ENCODE assay signal across 1 cellular context in the genomic region with DNA sequence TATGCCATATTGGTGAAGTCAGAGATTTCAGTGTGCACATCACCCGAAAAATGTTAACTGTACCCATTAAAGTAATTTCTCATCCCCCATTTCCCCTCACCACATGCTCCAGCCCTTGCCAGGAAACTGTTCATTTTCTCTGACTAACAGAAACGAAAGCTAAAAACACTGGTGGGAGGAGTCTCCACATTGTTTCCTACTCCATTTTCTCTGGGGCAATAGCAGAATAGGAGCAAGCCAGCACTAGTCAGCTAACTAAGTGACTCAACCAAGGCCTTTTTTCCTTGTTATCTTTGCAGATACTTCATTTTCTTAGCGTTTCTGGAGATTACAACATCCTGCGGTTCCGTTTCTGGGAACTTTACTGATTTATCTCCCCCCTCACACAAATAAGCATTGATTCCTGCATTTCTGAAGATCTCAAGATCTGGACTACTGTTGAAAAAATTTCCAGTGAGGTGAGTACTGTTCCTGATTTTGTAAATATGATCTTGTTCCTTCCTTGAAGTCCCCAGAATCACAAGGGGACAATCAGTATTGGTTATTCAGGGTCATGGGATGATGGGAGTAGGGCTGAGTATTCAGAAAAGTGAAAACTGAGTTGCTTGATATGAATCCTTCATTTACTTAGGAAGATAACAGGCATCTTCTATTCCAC.
TF ChIP-seq lines count a peak whose summit lies in the region.

A gene (plus strand): TSS at position 204 of the 658 bp plus-strand sequence. CDS start 4,774 bp downstream, outside the sequence.

TF ChIP-seq in WTC11, 78 proteins besides CTCF, POLR2A, EP300 and RAD21 (continued from another document):
- TF ChIP-seq, protein P1, sequence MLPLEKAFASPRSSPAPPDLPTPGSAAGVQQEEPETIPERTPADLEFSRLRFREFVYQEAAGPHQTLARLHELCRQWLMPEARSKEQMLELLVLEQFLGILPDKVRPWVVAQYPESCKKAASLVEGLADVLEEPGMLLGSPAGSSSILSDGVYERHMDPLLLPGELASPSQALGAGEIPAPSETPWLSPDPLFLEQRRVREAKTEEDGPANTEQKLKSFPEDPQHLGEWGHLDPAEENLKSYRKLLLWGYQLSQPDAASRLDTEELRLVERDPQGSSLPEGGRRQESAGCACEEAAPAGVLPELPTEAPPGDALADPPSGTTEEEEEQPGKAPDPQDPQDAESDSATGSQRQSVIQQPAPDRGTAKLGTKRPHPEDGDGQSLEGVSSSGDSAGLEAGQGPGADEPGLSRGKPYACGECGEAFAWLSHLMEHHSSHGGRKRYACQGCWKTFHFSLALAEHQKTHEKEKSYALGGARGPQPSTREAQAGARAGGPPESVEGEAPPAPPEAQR (CRISPR knock-in tag; IDR thresholded peaks at IDR 0.05) = no peak
